ENCODE assay signal across 18 cellular contexts in genomic region chr14:104289485-104289884, GRCh38.
A peak's percentile ranks its signal among the peaks of the same experiment; 100 is the strongest.
DNase-seq lines count a peak whose midpoint lies in the region; ATAC-seq and TF ChIP-seq lines count a peak whose summit lies in the region.
"Had no signal": no experiment of that assay in that cellular context is flagged by ENCODE, and none has a peak within 500 bp of the region (broad histone marks: within the 10 kb centered on the region; RNA-seq: fewer than 3 reads in every experiment).

No MANE protein-coding gene starts in this region.

- H2AFZ ChIP-seq in neural cell (ENCODE audit: low read depth, low read length) (no peak overlapping the region), PC-9 (no peak overlapping the region)
- H2AFZ ChIP-seq: GM23338 had no signal

- H3K27ac Mint-ChIP-seq in activated naive CD8-positive, alpha-beta T cell treated with anti-CD3 and anti-CD28 coated beads, Interleukin-2, amount 10 ng/mL, durations not matched to agents 7 days and 5 days = no peak overlapping the region
- no peak overlapping the region for H3K27ac Mint-ChIP-seq in activated naive CD8-positive, alpha-beta T cell treated with anti-CD3 and anti-CD28 coated beads for 36 hours
- H3K27ac Mint-ChIP-seq in chondrocyte (ENCODE audit: unreplicated experiment) = no peak overlapping the region
- no peak overlapping the region for H3K27ac Mint-ChIP-seq in activated CD4-positive, alpha-beta T cell treated with anti-CD3 and anti-CD28 coated beads, Interleukin-2, amount 10 ng/mL, durations not matched to agents 24 days and 14 days
- H3K27ac Mint-ChIP-seq in HFFc6 = no peak overlapping the region
- H3K27ac Mint-ChIP-seq: CD4-positive, alpha-beta memory T cell had no signal

- H3K4me3 ChIP-seq in HEK293 (ENCODE audit: low read depth, low read length) (no peak overlapping the region), neural cell (ENCODE audit: low read length) (no peak overlapping the region), PC-9 (no peak overlapping the region)
- H3K4me3 ChIP-seq: BLaER1, GM23338, SJSA1 had no signal

- no peaks in the 10 kb centered on the region for H3F3A ChIP-seq in neural cell (ENCODE audit: insufficient read depth, low read length, poor library complexity, severe bottlenecking)
- H3F3A ChIP-seq in PC-9 (ENCODE audit: insufficient read depth, low read depth) = peaks cover 10% of the 10 kb centered on the region; the same call in 1 of the 2 replicates

- H3K36me3 ChIP-seq in HEK293 (ENCODE audit: control insufficient read depth in 2 of 2, insufficient read depth in 1 of 2, low read length in 2 of 2) = no peaks in the 10 kb centered on the region
- no peaks in the 10 kb centered on the region for H3K36me3 ChIP-seq in neural cell (ENCODE audit: insufficient read depth, low read length)
- no peaks in the 10 kb centered on the region for H3K36me3 ChIP-seq in PC-9 (ENCODE audit: low read depth)
- H3K36me3 ChIP-seq: BLaER1, SJSA1 had no signal

- no peak overlapping the region for H3K9ac ChIP-seq in neural cell (ENCODE audit: low read length)
- H3K9ac ChIP-seq: BLaER1 had no signal

- ATAC-seq in activated naive CD8-positive, alpha-beta T cell treated with anti-CD3 and anti-CD28 coated beads, Interleukin-2, amount 10 ng/mL, durations not matched to agents 7 days and 5 days (ENCODE audit: low read depth) = no peak
- ATAC-seq: GM23338 had no signal

- intact Hi-C loops in PC-9 (cut with micrococcal nuclease; ENCODE audit: unreplicated experiment) = no loop called here
- intact Hi-C loops in activated CD4-positive, alpha-beta T cell treated with anti-CD3 and anti-CD28 coated beads, Interleukin-2, amount 10 ng/mL, durations not matched to agents 24 days and 14 days (cut with micrococcal nuclease) = no loop called here

- no peak for TF ChIP-seq EP300 in neural cell (conservative IDR thresholded peaks at IDR 0.05; ENCODE audit: poor library complexity, severe bottlenecking)

- H3K27ac ChIP-seq in HEK293 (ENCODE audit: extremely low read depth, low read depth, low read length) (no peak overlapping the region), neural cell (ENCODE audit: low read length) (peak overlapping the region; percentile 2), PC-9 (no peak overlapping the region)
- H3K27ac ChIP-seq: BLaER1, SJSA1 had no signal

- H3K36me3 Mint-ChIP-seq in activated naive CD8-positive, alpha-beta T cell treated with anti-CD3 and anti-CD28 coated beads, Interleukin-2, amount 10 ng/mL, durations not matched to agents 7 days and 5 days = no peaks in the 10 kb centered on the region
- H3K36me3 Mint-ChIP-seq in activated naive CD8-positive, alpha-beta T cell treated with anti-CD3 and anti-CD28 coated beads for 36 hours = no peaks in the 10 kb centered on the region
- H3K36me3 Mint-ChIP-seq in chondrocyte (ENCODE audit: low read depth) (no peaks in the 10 kb centered on the region), HFFc6 (ENCODE audit: low read depth) (peaks cover 16% of the 10 kb centered on the region)
- H3K36me3 Mint-ChIP-seq in activated CD4-positive, alpha-beta T cell treated with anti-CD3 and anti-CD28 coated beads, Interleukin-2, amount 10 ng/mL, durations not matched to agents 24 days and 14 days (ENCODE audit: low read depth) = no peaks in the 10 kb centered on the region
- H3K36me3 Mint-ChIP-seq: CD4-positive, alpha-beta memory T cell had no signal

- no peak for TF ChIP-seq CTCF in HEK293 (tag by site-specific recombination; IDR thresholded peaks at IDR 0.05)
- TF ChIP-seq CTCF in chondrocyte (IDR thresholded peaks at IDR 0.05) = no peak
- TF ChIP-seq CTCF in neural cell (IDR thresholded peaks at IDR 0.05; ENCODE audit: poor library complexity, severe bottlenecking) = no peak
- TF ChIP-seq CTCF in PC-9 (conservative IDR thresholded peaks at IDR 0.05) = no peak
- TF ChIP-seq CTCF in HFFc6 (IDR thresholded peaks at IDR 0.05) = no peak

- POLR2A ChIA-PET in activated naive CD8-positive, alpha-beta T cell treated with anti-CD3 and anti-CD28 coated beads, Interleukin-2, amount 10 ng/mL, durations not matched to agents 7 days and 5 days (lab: Charles Lee) = no interaction called here
- POLR2A ChIA-PET in HEK293 (lab: Yijun Ruan, JAX) (no interaction called here), PC-9 (lab: Charles Lee; ENCODE audit: unreplicated experiment) (no interaction called here)

- H3K4me1 Mint-ChIP-seq in activated naive CD8-positive, alpha-beta T cell treated with anti-CD3 and anti-CD28 coated beads, Interleukin-2, amount 10 ng/mL, durations not matched to agents 7 days and 5 days = no peaks in the 10 kb centered on the region
- no peaks in the 10 kb centered on the region for H3K4me1 Mint-ChIP-seq in activated naive CD8-positive, alpha-beta T cell treated with anti-CD3 and anti-CD28 coated beads for 36 hours
- H3K4me1 Mint-ChIP-seq in chondrocyte (ENCODE audit: low read depth) = no peaks in the 10 kb centered on the region
- no peaks in the 10 kb centered on the region for H3K4me1 Mint-ChIP-seq in activated CD4-positive, alpha-beta T cell treated with anti-CD3 and anti-CD28 coated beads, Interleukin-2, amount 10 ng/mL, durations not matched to agents 24 days and 14 days
- H3K4me1 Mint-ChIP-seq in HFFc6 (ENCODE audit: low read depth) = no peaks in the 10 kb centered on the region
- H3K4me1 Mint-ChIP-seq: CD4-positive, alpha-beta memory T cell had no signal

- H3K4me1 ChIP-seq in HEK293 (ENCODE audit: control insufficient read depth, insufficient read depth, low read length) = no peaks in the 10 kb centered on the region
- no peaks in the 10 kb centered on the region for H3K4me1 ChIP-seq in PC-9 (replicated peaks; ENCODE audit: insufficient read depth)
- H3K4me1 ChIP-seq: SJSA1 had no signal

- CTCF ChIA-PET in HEK293 (lab: Yijun Ruan, JAX) = no interaction called here
- CTCF ChIA-PET in PC-9 (lab: Charles Lee) = no interaction called here

- BruUV-seq in PC-9 (replicated peaks; lab: Mats Ljungman, UMichigan) = no TSS peak

- no peaks in the 10 kb centered on the region for H4K20me1 ChIP-seq in neural cell (ENCODE audit: insufficient read depth)
- no peaks in the 10 kb centered on the region; the same call in 1 of the 2 replicates for H4K20me1 ChIP-seq in PC-9 (ENCODE audit: insufficient read depth)
- H4K20me1 ChIP-seq: BLaER1 had no signal

- H3K9me3 ChIP-seq in HEK293 (ENCODE audit: control insufficient read depth, insufficient read depth, low read depth, low read length) (no peaks in the 10 kb centered on the region), neural cell (ENCODE audit: low read length) (no peaks in the 10 kb centered on the region), PC-9 (ENCODE audit: insufficient read depth, low read depth) (no peaks in the 10 kb centered on the region)
- H3K9me3 ChIP-seq: BLaER1, SJSA1 had no signal

- H3K9me2 ChIP-seq in neural cell (ENCODE audit: insufficient read depth, low read length) (no peaks in the 10 kb centered on the region), PC-9 (ENCODE audit: insufficient read depth) (no peaks in the 10 kb centered on the region)

- DNase-seq in activated naive CD8-positive, alpha-beta T cell treated with anti-CD3 and anti-CD28 coated beads, Interleukin-2, amount 10 ng/mL, durations not matched to agents 7 days and 5 days = peak; percentile 4
- no peak for DNase-seq in activated naive CD8-positive, alpha-beta T cell treated with anti-CD3 and anti-CD28 coated beads for 36 hours
- DNase-seq in chondrocyte (ENCODE audit: low spot score) (peak; percentile 13), PC-9 (no peak), HFFc6 (no peak)
- DNase-seq in activated CD4-positive, alpha-beta T cell treated with anti-CD3 and anti-CD28 coated beads, Interleukin-2, amount 10 ng/mL, durations not matched to agents 24 days and 14 days = no peak
- DNase-seq: Calu3; CD4-positive, alpha-beta memory T cell; GF-D8; KG1; NCI-H1105 treated with DMSO at 0.1 percent for 48 hours; NCI-H1694; NCI-H510A treated with DMSO at 0.1 percent for 48 hours had no signal

- H3K79me2 ChIP-seq in neural cell (replicated peaks; ENCODE audit: insufficient read depth, low read length) = no peaks in the 10 kb centered on the region
- H3K79me2 ChIP-seq in PC-9 (ENCODE audit: low read depth) = no peaks in the 10 kb centered on the region

- peaks cover 9% of the 10 kb centered on the region for H3K9me3 Mint-ChIP-seq in activated naive CD8-positive, alpha-beta T cell treated with anti-CD3 and anti-CD28 coated beads, Interleukin-2, amount 10 ng/mL, durations not matched to agents 7 days and 5 days
- no peaks in the 10 kb centered on the region for H3K9me3 Mint-ChIP-seq in activated naive CD8-positive, alpha-beta T cell treated with anti-CD3 and anti-CD28 coated beads for 36 hours
- peaks cover 3% of the 10 kb centered on the region for H3K9me3 Mint-ChIP-seq in chondrocyte (ENCODE audit: low read depth)
- peaks cover 9% of the 10 kb centered on the region for H3K9me3 Mint-ChIP-seq in activated CD4-positive, alpha-beta T cell treated with anti-CD3 and anti-CD28 coated beads, Interleukin-2, amount 10 ng/mL, durations not matched to agents 24 days and 14 days
- H3K9me3 Mint-ChIP-seq in HFFc6 = peaks cover 54% of the 10 kb centered on the region

- H3K27me3 Mint-ChIP-seq in activated naive CD8-positive, alpha-beta T cell treated with anti-CD3 and anti-CD28 coated beads, Interleukin-2, amount 10 ng/mL, durations not matched to agents 7 days and 5 days = no peaks in the 10 kb centered on the region
- H3K27me3 Mint-ChIP-seq in activated naive CD8-positive, alpha-beta T cell treated with anti-CD3 and anti-CD28 coated beads for 36 hours = peaks cover 4% of the 10 kb centered on the region
- peaks cover 15% of the 10 kb centered on the region for H3K27me3 Mint-ChIP-seq in chondrocyte (ENCODE audit: low read depth)
- no peaks in the 10 kb centered on the region for H3K27me3 Mint-ChIP-seq in activated CD4-positive, alpha-beta T cell treated with anti-CD3 and anti-CD28 coated beads, Interleukin-2, amount 10 ng/mL, durations not matched to agents 24 days and 14 days
- H3K27me3 Mint-ChIP-seq in HFFc6 (ENCODE audit: insufficient read depth) = peaks cover 4% of the 10 kb centered on the region; the same call in 1 of the 2 replicates

- no peak overlapping the region for H3K4me2 ChIP-seq in neural cell (ENCODE audit: low read length)
- H3K4me2 ChIP-seq in PC-9 = no peak overlapping the region
- H3K4me2 ChIP-seq: BLaER1, GM23338 had no signal

- H3K27me3 ChIP-seq in neural cell (ENCODE audit: insufficient read depth, low read depth, low read length) (no peaks in the 10 kb centered on the region), PC-9 (ENCODE audit: insufficient read depth, low read depth) (peaks cover 64% of the 10 kb centered on the region)
- H3K27me3 ChIP-seq: BLaER1, SJSA1 had no signal

- no peak overlapping the region for H3K4me3 Mint-ChIP-seq in activated naive CD8-positive, alpha-beta T cell treated with anti-CD3 and anti-CD28 coated beads, Interleukin-2, amount 10 ng/mL, durations not matched to agents 7 days and 5 days
- H3K4me3 Mint-ChIP-seq in activated naive CD8-positive, alpha-beta T cell treated with anti-CD3 and anti-CD28 coated beads for 36 hours = no peak overlapping the region
- H3K4me3 Mint-ChIP-seq in chondrocyte (ENCODE audit: unreplicated experiment) (no peak overlapping the region), HFFc6 (no peak overlapping the region)
- no peak overlapping the region for H3K4me3 Mint-ChIP-seq in activated CD4-positive, alpha-beta T cell treated with anti-CD3 and anti-CD28 coated beads, Interleukin-2, amount 10 ng/mL, durations not matched to agents 24 days and 14 days
- H3K4me3 Mint-ChIP-seq: CD4-positive, alpha-beta memory T cell; GM23338 had no signal

- TF ChIP-seq RAD21 in neural cell (conservative IDR thresholded peaks at IDR 0.05) = no peak

Comparison
In these comparisons a context has a peak if more than half of its experiments do, and no peak if none do; other contexts are left out.
1. DNase-seq: peak in activated naive CD8-positive, alpha-beta T cell treated with anti-CD3 and anti-CD28 coated beads, Interleukin-2, amount 10 ng/mL, durations not matched to agents 7 days and 5 days (single experiment) and chondrocyte (single experiment); none in activated naive CD8-positive, alpha-beta T cell treated with anti-CD3 and anti-CD28 coated beads for 36 hours (single experiment), PC-9 (0 of 2), activated CD4-positive, alpha-beta T cell treated with anti-CD3 and anti-CD28 coated beads, Interleukin-2, amount 10 ng/mL, durations not matched to agents 24 days and 14 days (single experiment) and HFFc6 (single experiment).